22 cellular contexts compared by ENCODE assay signal in genomic region chr15:98562361-98562791, GRCh38.
DNase-seq lines count a peak whose midpoint lies in the region; ATAC-seq and TF ChIP-seq lines count a peak whose summit lies in the region.
"Had no signal": no experiment of that assay in that cellular context is flagged by ENCODE, and none has a peak within 500 bp of the region (broad histone marks: within the 10 kb centered on the region; RNA-seq: fewer than 3 reads in every experiment).

No MANE protein-coding gene starts in this region.

- H3K36me3 ChIP-seq in breast epithelium (no peaks in the 10 kb centered on the region), hepatocyte (replicated peaks; ENCODE audit: insufficient read depth, low read depth) (no peaks in the 10 kb centered on the region), prostate gland (no peaks in the 10 kb centered on the region), testis (ENCODE audit: low read depth, missing control alignments) (no peaks in the 10 kb centered on the region)
- H3K36me3 ChIP-seq: heart right ventricle, right lobe of liver, tibial artery had no signal

- BruUV-seq in MCF 10A (replicated peaks; lab: Mats Ljungman, UMichigan): no TSS peak

- TF ChIP-seq CTCF in MCF 10A (IDR thresholded peaks at IDR 0.05; ENCODE audit: unreplicated experiment) (no peak), breast epithelium (IDR thresholded peaks at IDR 0.05) (no peak), hepatocyte (IDR thresholded peaks at IDR 0.05; ENCODE audit: poor library complexity) (no peak), prostate gland (IDR thresholded peaks at IDR 0.05) (no peak), testis (IDR thresholded peaks at IDR 0.05) (no peak)

- no peak overlapping the region for H2AFZ ChIP-seq in hepatocyte

- H3K27me3 Mint-ChIP-seq in MCF 10A (ENCODE audit: insufficient read depth, unreplicated experiment): peaks cover 5% of the 10 kb centered on the region

- H3K36me3 Mint-ChIP-seq in MCF 10A (ENCODE audit: insufficient read depth, unreplicated experiment): no peaks in the 10 kb centered on the region
- H3K36me3 Mint-ChIP-seq: activated naive CD4-positive, alpha-beta T cell treated with anti-CD3 and anti-CD28 coated beads, Interleukin-2, amount 50 U/mL, for 72 hours; stimulated activated naive B cell treated with anti-CD40 and anti-IgM and Interleukin-4, amounts not matched to agents 10 μg/mL and 1 μg/mL and 100 μg/mL, for 72 hours had no signal

- ATAC-seq in GM21528 (IDR thresholded peaks at IDR 0.05; ENCODE audit: low FRiP score, unreplicated experiment): no peak
- ATAC-seq: effector memory CD8-positive, alpha-beta T cell; heart right ventricle; right lobe of liver; Right ventricle myocardium inferior; stimulated activated naive B cell treated with anti-CD40 and anti-IgM and Interleukin-4, amounts not matched to agents 10 μg/mL and 1 μg/mL and 100 μg/mL, for 72 hours had no signal

- H3K27ac Mint-ChIP-seq in MCF 10A (ENCODE audit: low read depth, unreplicated experiment): peak overlapping the region; percentile 76
- H3K27ac Mint-ChIP-seq: activated CD4-positive, alpha-beta T cell treated with anti-CD3 and anti-CD28 coated beads for 36 hours; effector memory CD8-positive, alpha-beta T cell; stimulated activated naive B cell treated with anti-CD40 and anti-IgM and Interleukin-4, amounts not matched to agents 10 μg/mL and 1 μg/mL and 100 μg/mL, for 72 hours had no signal

- no peak for TF ChIP-seq POLR2A in breast epithelium (IDR thresholded peaks at IDR 0.05)
- peak; percentile 26 for TF ChIP-seq POLR2A in prostate gland (IDR thresholded peaks at IDR 0.05)
- no peak for TF ChIP-seq POLR2A in testis (IDR thresholded peaks at IDR 0.05)

- no peak overlapping the region for H3K4me3 Mint-ChIP-seq in MCF 10A (ENCODE audit: unreplicated experiment)
- H3K4me3 Mint-ChIP-seq: activated CD4-positive, alpha-beta T cell treated with anti-CD3 and anti-CD28 coated beads for 36 hours; effector memory CD8-positive, alpha-beta T cell; stimulated activated naive B cell treated with anti-CD40 and anti-IgM and Interleukin-4, amounts not matched to agents 10 μg/mL and 1 μg/mL and 100 μg/mL, for 72 hours had no signal

- POLR2A ChIA-PET in MCF 10A (lab: Yijun Ruan, JAX): interaction anchor here (0.8 to 1.3 kb wide), 3 partner anchors 9 to 52 kb away, joined by 3 to 4 read pairs (median 3); no protein-coding TSS in a partner anchor

- intact Hi-C loops in MCF 10A (cut with micrococcal nuclease) (no loop called here), breast epithelium (cut with DNase I; ENCODE audit: low total_unique reads) (no loop called here), prostate gland (cut with DNase I) (no loop called here), testis (cut with DNase I; ENCODE audit: low total_unique reads) (no loop called here)

- H3K4me3 ChIP-seq in breast epithelium (no peak overlapping the region), hepatocyte (no peak overlapping the region), prostate gland (no peak overlapping the region), testis (no peak overlapping the region)
- H3K4me3 ChIP-seq: heart right ventricle, right lobe of liver, tibial artery had no signal

- H3K4me2 ChIP-seq in hepatocyte: no peak overlapping the region

- H3K4me1 ChIP-seq in breast epithelium: no peaks in the 10 kb centered on the region
- H3K4me1 ChIP-seq in hepatocyte (ENCODE audit: insufficient read depth): no peaks in the 10 kb centered on the region
- no peaks in the 10 kb centered on the region for H3K4me1 ChIP-seq in prostate gland (replicated peaks)
- no peaks in the 10 kb centered on the region for H3K4me1 ChIP-seq in testis
- H3K4me1 ChIP-seq: heart right ventricle, right lobe of liver, tibial artery had no signal

- H3K9me2 ChIP-seq in hepatocyte (replicated peaks; ENCODE audit: insufficient read depth): no peaks in the 10 kb centered on the region

- H3K79me2 ChIP-seq in hepatocyte: no peaks in the 10 kb centered on the region

- H3K27me3 ChIP-seq in breast epithelium (no peaks in the 10 kb centered on the region), hepatocyte (peaks cover 12% of the 10 kb centered on the region), prostate gland (replicated peaks; ENCODE audit: insufficient read depth) (no peaks in the 10 kb centered on the region), testis (no peaks in the 10 kb centered on the region)
- H3K27me3 ChIP-seq: right lobe of liver had no signal

- H3K9me3 ChIP-seq in breast epithelium: no peaks in the 10 kb centered on the region
- no peaks in the 10 kb centered on the region for H3K9me3 ChIP-seq in hepatocyte (ENCODE audit: low read depth)
- no peaks in the 10 kb centered on the region for H3K9me3 ChIP-seq in prostate gland
- no peaks in the 10 kb centered on the region for H3K9me3 ChIP-seq in testis
- H3K9me3 ChIP-seq: heart right ventricle, right lobe of liver, tibial artery had no signal

- CTCF ChIA-PET in MCF 10A (lab: Yijun Ruan, JAX): interaction anchor here (0.6 to 1.3 kb wide), 4 partner anchors 85 to 539 kb away, joined by 3 to 5 read pairs (median 3); no protein-coding TSS in a partner anchor

- WGBS in hepatocyte (ENCODE audit: low lambda C conversion rate, missing lambda C conversion rate): 76% methylated on average over 17 of the region's 17 CpGs
- WGBS in prostate gland: 33% methylated on average over 17 of the region's 17 CpGs
- WGBS in testis, 2 donors: 91 to 93% methylated on average over 17 of the region's 17 CpGs

- H3K27ac ChIP-seq in breast epithelium (peak overlapping the region in 1 of 2 donors; percentile 0), hepatocyte (peak overlapping the region; percentile 34), prostate gland (peak overlapping the region; percentile 42 to 47), testis (no peak overlapping the region)
- H3K27ac ChIP-seq: 22Rv1, heart right ventricle, right lobe of liver, tibial artery had no signal

- H3K9me3 Mint-ChIP-seq in MCF 10A (ENCODE audit: unreplicated experiment): no peaks in the 10 kb centered on the region
- H3K9me3 Mint-ChIP-seq: activated naive CD4-positive, alpha-beta T cell treated with anti-CD3 and anti-CD28 coated beads, Interleukin-2, amount 50 U/mL, for 72 hours; effector memory CD8-positive, alpha-beta T cell; stimulated activated naive B cell treated with anti-CD40 and anti-IgM and Interleukin-4, amounts not matched to agents 10 μg/mL and 1 μg/mL and 100 μg/mL, for 72 hours had no signal

- H3K4me1 Mint-ChIP-seq in MCF 10A (ENCODE audit: insufficient read depth, unreplicated experiment): peaks cover 13% of the 10 kb centered on the region
- H3K4me1 Mint-ChIP-seq: stimulated activated naive B cell treated with anti-CD40 and anti-IgM and Interleukin-4, amounts not matched to agents 10 μg/mL and 1 μg/mL and 100 μg/mL, for 72 hours had no signal

- DNase-seq in MCF 10A (ENCODE audit: unreplicated experiment): no peak
- no peak for DNase-seq in breast epithelium (ENCODE audit: low spot score in 2 of 2)
- DNase-seq in hepatocyte (ENCODE audit: low spot score): no peak
- peak; percentile 70 for DNase-seq in prostate gland (ENCODE audit: low spot score)
- no peak for DNase-seq in testis
- DNase-seq in activated gamma-delta T cell treated with Interleukin-2 at 50 U/mL for 16 hours: no peak
- DNase-seq in MV-4-11 (lab: John Stamatoyannopoulos, UW): no peak
- DNase-seq: activated CD4-positive, alpha-beta T cell treated with anti-CD3 and anti-CD28 coated beads for 36 hours; AML-193; DMS79 treated with DMSO at 0.1 percent for 48 hours; effector memory CD8-positive, alpha-beta T cell; HCEC 1CT; heart right ventricle; NCI-H2171; NCI-H526 treated with DMSO at 0.1 percent for 48 hours; right lobe of liver; stimulated activated naive B cell treated with anti-CD40 and anti-IgM and Interleukin-4, amounts not matched to agents 10 μg/mL and 1 μg/mL and 100 μg/mL, for 72 hours; tibial artery had no signal

- no peaks in the 10 kb centered on the region for H4K20me1 ChIP-seq in hepatocyte (ENCODE audit: insufficient read depth, poor library complexity, severe bottlenecking)

Comparison
In these comparisons a context has a peak if more than half of its experiments do, and no peak if none do; other contexts are left out.
1. H3K27ac ChIP-seq: peak in hepatocyte (single experiment) and prostate gland (2 of 2); none in testis (0 of 2).